8 cellular contexts compared by ENCODE assay signal in the genomic region with DNA sequence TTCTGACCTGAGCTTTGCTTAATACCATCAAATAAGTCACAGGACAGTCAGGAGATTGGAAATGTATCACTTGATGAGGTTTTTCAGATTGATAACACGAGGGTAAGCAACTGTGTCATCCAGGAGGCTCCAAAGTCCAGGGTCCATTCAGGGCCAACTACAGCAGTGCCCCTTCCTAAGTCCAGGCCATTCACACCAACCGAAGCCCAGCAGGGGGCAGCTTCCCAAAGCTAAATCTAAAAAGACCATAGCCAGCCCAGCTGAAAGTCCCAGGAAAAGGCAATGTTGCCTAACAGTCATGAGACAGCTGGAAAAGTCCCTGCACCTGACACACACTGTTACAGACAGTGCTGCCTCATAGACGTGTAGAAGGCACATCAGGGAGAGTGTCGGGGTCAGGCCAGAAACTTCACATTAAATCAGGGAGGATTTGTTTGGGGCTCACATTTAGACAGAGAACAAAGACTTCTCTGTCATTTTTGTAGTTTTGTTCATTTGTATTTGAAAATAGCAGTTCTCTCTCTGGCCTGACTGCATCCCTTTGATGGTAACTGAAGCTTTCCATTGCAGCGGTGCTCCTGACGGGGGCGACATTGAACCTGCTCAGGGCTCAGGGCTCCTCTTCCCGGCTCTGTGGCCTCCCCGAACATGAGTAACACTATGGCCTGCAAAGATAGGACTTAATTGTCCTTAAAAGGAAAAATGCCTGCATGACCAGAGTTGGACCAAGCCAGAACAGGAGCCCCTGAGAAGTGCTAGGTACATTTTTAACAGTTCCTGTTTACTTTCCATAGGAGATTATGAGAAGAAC.
DNase-seq lines count a peak whose midpoint lies in the region; ATAC-seq and TF ChIP-seq lines count a peak whose summit lies in the region.

No MANE protein-coding gene starts in this region.

- peak in 1 of 2 donors; percentile 68 for TF ChIP-seq EP300 in tibial nerve (IDR thresholded peaks at IDR 0.05)

- H3K9me3 ChIP-seq in HCT116 (ENCODE audit: control insufficient read depth in 1 of 2, insufficient read depth in 1 of 2, low read depth in 1 of 2, low read length in 2 of 2) (peaks cover 0 to 5% of the 10 kb centered on the region in 2 experiments; a peak in 2 of 4 replicates), esophagus squamous epithelium (no peaks in the 10 kb centered on the region), tibial nerve (no peaks in the 10 kb centered on the region)

- no TSS peak for BruUV-seq in HCT116 (replicated peaks; lab: Mats Ljungman, UMichigan)

- no peaks in the 10 kb centered on the region for H4K20me1 ChIP-seq in HCT116 (ENCODE audit: insufficient read depth)

- H3K27me3 Mint-ChIP-seq in activated CD4-positive, alpha-beta T cell treated with anti-CD3 and anti-CD28 coated beads, Interleukin-2, amount 10 ng/mL, durations not matched to agents 7 days and 5 days = no peaks in the 10 kb centered on the region

- no peak overlapping the region for H2AFZ ChIP-seq in HCT116 (ENCODE audit: low read depth, low read length, poor library complexity, severe bottlenecking)

- H3K9me3 Mint-ChIP-seq in activated CD4-positive, alpha-beta T cell treated with anti-CD3 and anti-CD28 coated beads, Interleukin-2, amount 10 ng/mL, durations not matched to agents 7 days and 5 days = no peaks in the 10 kb centered on the region

- H3K9me2 ChIP-seq in HCT116 (ENCODE audit: insufficient read depth) = no peaks in the 10 kb centered on the region

- peak; percentile 14 to 67 (median 62); a peak in 4 of 6 replicates for TF ChIP-seq CTCF in HCT116 (IDR thresholded peaks at IDR 0.05 in 2 of 3, conservative IDR thresholded peaks at IDR 0.05 in 1 of 3; ENCODE audit: borderline replicate concordance in 1 of 3, insufficient read depth in 1 of 3, low read depth in 2 of 3, low read length in 2 of 3)
- TF ChIP-seq CTCF in NB4 (IDR thresholded peaks at IDR 0.05; ENCODE audit: low read depth, low read length) = peak; percentile 68
- peak; percentile 10 to 56 (median 32) for TF ChIP-seq CTCF in esophagus squamous epithelium (IDR thresholded peaks at IDR 0.05)
- peak; percentile 35 to 68 (median 56) for TF ChIP-seq CTCF in tibial nerve (IDR thresholded peaks at IDR 0.05)

- WGBS in esophagus squamous epithelium, 2 donors = 36 to 65% methylated on average over 7 to 8 of the region's 9 CpGs
- 20 to 36% methylated on average over 9 of the region's 9 CpGs for WGBS in tibial nerve, 2 donors

- H3K4me1 ChIP-seq in HCT116 (ENCODE audit: control insufficient read depth in 1 of 2, insufficient read depth in 2 of 2, low read length in 2 of 2) (peaks cover 10 to 19% of the 10 kb centered on the region in 2 experiments; a peak in 2 of 4 replicates), esophagus squamous epithelium (peaks cover 15 to 52% (median 19%) of the 10 kb centered on the region in 3 donors), tibial nerve (peaks cover 0 to 63% (median 7%) of the 10 kb centered on the region in 4 donors)

- H3K36me3 Mint-ChIP-seq in activated CD4-positive, alpha-beta T cell treated with anti-CD3 and anti-CD28 coated beads, Interleukin-2, amount 10 ng/mL, durations not matched to agents 7 days and 5 days (ENCODE audit: low read depth) = no peaks in the 10 kb centered on the region

- no peak overlapping the region for H3K9ac ChIP-seq in HCT116 (ENCODE audit: low read length)

- no peaks in the 10 kb centered on the region for H3K27me3 ChIP-seq in HCT116 (ENCODE audit: insufficient read depth, low read length)
- H3K27me3 ChIP-seq in esophagus squamous epithelium = no peaks in the 10 kb centered on the region
- no peaks in the 10 kb centered on the region for H3K27me3 ChIP-seq in tibial nerve

- H3K4me3 Mint-ChIP-seq in activated CD4-positive, alpha-beta T cell treated with anti-CD3 and anti-CD28 coated beads, Interleukin-2, amount 10 ng/mL, durations not matched to agents 7 days and 5 days = no peak overlapping the region

- peaks cover 1% of the 10 kb centered on the region for H3K4me1 Mint-ChIP-seq in activated CD4-positive, alpha-beta T cell treated with anti-CD3 and anti-CD28 coated beads, Interleukin-2, amount 10 ng/mL, durations not matched to agents 7 days and 5 days

- peak overlapping the region; percentile 41 for H3K27ac ChIP-seq in HCT116 (ENCODE audit: low read depth, low read length)
- no peak overlapping the region for H3K27ac ChIP-seq in esophagus squamous epithelium
- H3K27ac ChIP-seq in tibial nerve = peak overlapping the region in 2 of 4 donors; percentile 51 to 73

- peak; percentile 93 for ATAC-seq in HCT116

- POLR2A ChIA-PET in HCT116 (lab: Charles Lee) = no interaction called here
- POLR2A ChIA-PET in activated CD4-positive, alpha-beta T cell treated with anti-CD3 and anti-CD28 coated beads, Interleukin-2, amount 10 ng/mL, durations not matched to agents 7 days and 5 days (lab: Charles Lee) = no interaction called here

- no peak overlapping the region for H3K4me3 ChIP-seq in HCT116 (replicated peaks in 1 of 2; ENCODE audit: low read depth in 1 of 2, low read length in 2 of 2)
- H3K4me3 ChIP-seq in NB4 (ENCODE audit: low read depth, low read length) = no peak overlapping the region
- no peak overlapping the region for H3K4me3 ChIP-seq in esophagus squamous epithelium
- no peak overlapping the region for H3K4me3 ChIP-seq in tibial nerve

- H3K36me3 ChIP-seq in HCT116 (ENCODE audit: control insufficient read depth in 1 of 2, insufficient read depth in 2 of 2, low read length in 2 of 2) = no peaks in the 10 kb centered on the region
- no peaks in the 10 kb centered on the region for H3K36me3 ChIP-seq in esophagus squamous epithelium
- no peaks in the 10 kb centered on the region for H3K36me3 ChIP-seq in tibial nerve

- TF ChIP-seq RAD21 in HCT116 (IDR thresholded peaks at IDR 0.05; ENCODE audit: low read depth) = peak; percentile 63

- intact Hi-C loops in HCT116 (cut with micrococcal nuclease) (loop anchor here (1.0 kb wide), 1 partner anchor 619 kb away; no protein-coding TSS in a partner anchor), esophagus squamous epithelium (cut with DNase I) (loop anchor here (10.0 kb wide), 1 partner anchor 620 kb away; no protein-coding TSS in a partner anchor)

- DNase-seq in DMS153 (lab: John Stamatoyannopoulos, UW) (peak; percentile 15), DMS153 treated with DMSO at 0.1 percent for 48 hours (lab: John Stamatoyannopoulos, UW; ENCODE audit: unreplicated experiment) (no peak), HCT116 (ENCODE audit: low read depth, low spot score) (no peak), NB4 (ENCODE audit: low read depth) (peak; percentile 48), esophagus squamous epithelium (lab: John Stamatoyannopoulos, UW) (no peak), myocyte (ENCODE audit: low read depth) (peak; percentile 82), tibial nerve (ENCODE audit: low spot score in 2 of 2) (peak; percentile 42 to 77)
- DNase-seq in activated CD4-positive, alpha-beta T cell treated with anti-CD3 and anti-CD28 coated beads, Interleukin-2, amount 10 ng/mL, durations not matched to agents 7 days and 5 days = peak; percentile 54

- TF ChIP-seq POLR2A in HCT116 (IDR thresholded peaks at IDR 0.05; ENCODE audit: borderline replicate concordance, extremely low read depth, insufficient read depth, insufficient read length) = no peak
- TF ChIP-seq POLR2A in NB4 (IDR thresholded peaks at IDR 0.05; ENCODE audit: extremely low read depth, insufficient read length) = no peak
- no peak for TF ChIP-seq POLR2A in esophagus squamous epithelium (IDR thresholded peaks at IDR 0.05)
- no peak for TF ChIP-seq POLR2A in tibial nerve (IDR thresholded peaks at IDR 0.05)

- H3K79me2 ChIP-seq in HCT116 (ENCODE audit: insufficient read depth, low read length) = no peaks in the 10 kb centered on the region

- H3K4me2 ChIP-seq in HCT116 (ENCODE audit: low read length) = peak overlapping the region; percentile 2; the same call in 1 of the 2 replicates

- CTCF ChIA-PET in HCT116 (lab: Charles Lee) = interaction anchor here (0.6 to 1.5 kb wide), 5 partner anchors 12 to 619 kb away, joined by 3 to 6 read pairs (median 3); no protein-coding TSS in a partner anchor
- CTCF ChIA-PET in activated CD4-positive, alpha-beta T cell treated with anti-CD3 and anti-CD28 coated beads, Interleukin-2, amount 10 ng/mL, durations not matched to agents 7 days and 5 days (lab: Charles Lee) = interaction anchor here (0.6 to 1.3 kb wide), 5 partner anchors 78 to 618 kb away, joined by 3 to 4 read pairs (median 3); no protein-coding TSS in a partner anchor

- RAD21 ChIA-PET in HCT116 (lab: Charles Lee; ENCODE audit: low non-redundant PET in 1 of 2, low total read pairs in 2 of 2, uncharacterized antibody in 2 of 2, unreplicated experiment in 2 of 2) = no interaction called here

- no peak overlapping the region for H3K27ac Mint-ChIP-seq in activated CD4-positive, alpha-beta T cell treated with anti-CD3 and anti-CD28 coated beads, Interleukin-2, amount 10 ng/mL, durations not matched to agents 7 days and 5 days

TF ChIP-seq in HCT116, 20 proteins besides CTCF, POLR2A, EP300 and RAD21 (continues in another document):
- TF ChIP-seq CEBPB (IDR thresholded peaks at IDR 0.05; ENCODE audit: low read depth) (no peak), EZH2phosphoT487 (IDR thresholded peaks at IDR 0.05; ENCODE audit: borderline replicate concordance) (no peak), ZNF274 (IDR thresholded peaks at IDR 0.05; ENCODE audit: low read depth, low read length) (no peak), SP1 (IDR thresholded peaks at IDR 0.05; ENCODE audit: low read depth) (no peak), SRF (IDR thresholded peaks at IDR 0.05; ENCODE audit: low read depth) (no peak), FOSL1 (IDR thresholded peaks at IDR 0.05; ENCODE audit: low read depth) (no peak), POLR2AphosphoS5 (IDR thresholded peaks at IDR 0.05; ENCODE audit: low read depth, low read length) (no peak), CBX3 (IDR thresholded peaks at IDR 0.05; ENCODE audit: low read depth) (no peak), SIN3A (IDR thresholded peaks at IDR 0.05; ENCODE audit: low read depth) (no peak), EGR1 (IDR thresholded peaks at IDR 0.05; ENCODE audit: low read depth) (no peak), EZH2 (IDR thresholded peaks at IDR 0.05) (no peak), TCF7L2 (IDR thresholded peaks at IDR 0.05; ENCODE audit: borderline replicate concordance, extremely low read depth, insufficient read depth, insufficient read length) (no peak), YY1 (IDR thresholded peaks at IDR 0.05; ENCODE audit: extremely low read depth, insufficient replicate concordance, low read depth, low read length) (no peak), ZFX (IDR thresholded peaks at IDR 0.05) (no peak)
- TF ChIP-seq, protein P1, sequence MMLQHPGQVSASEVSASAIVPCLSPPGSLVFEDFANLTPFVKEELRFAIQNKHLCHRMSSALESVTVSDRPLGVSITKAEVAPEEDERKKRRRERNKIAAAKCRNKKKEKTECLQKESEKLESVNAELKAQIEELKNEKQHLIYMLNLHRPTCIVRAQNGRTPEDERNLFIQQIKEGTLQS (IDR thresholded peaks at IDR 0.05) = no peak
- TF ChIP-seq, protein P2, sequence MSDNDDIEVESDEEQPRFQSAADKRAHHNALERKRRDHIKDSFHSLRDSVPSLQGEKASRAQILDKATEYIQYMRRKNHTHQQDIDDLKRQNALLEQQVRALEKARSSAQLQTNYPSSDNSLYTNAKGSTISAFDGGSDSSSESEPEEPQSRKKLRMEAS (IDR thresholded peaks at IDR 0.05) = no peak

Comparison
In these comparisons a context has a peak if more than half of its experiments do, and no peak if none do; other contexts are left out.
1. DNase-seq: peak in DMS153 (single experiment), NB4 (single experiment), activated CD4-positive, alpha-beta T cell treated with anti-CD3 and anti-CD28 coated beads, Interleukin-2, amount 10 ng/mL, durations not matched to agents 7 days and 5 days (single experiment), myocyte (single experiment) and tibial nerve (2 of 2); none in DMS153 treated with DMSO at 0.1 percent for 48 hours (single experiment), HCT116 (single experiment) and esophagus squamous epithelium (single experiment).
2. Peak in every context shown above with its lines, with median percentiles within 50 percentile points of each other: CTCF ChIP-seq.